In the genomic region with DNA sequence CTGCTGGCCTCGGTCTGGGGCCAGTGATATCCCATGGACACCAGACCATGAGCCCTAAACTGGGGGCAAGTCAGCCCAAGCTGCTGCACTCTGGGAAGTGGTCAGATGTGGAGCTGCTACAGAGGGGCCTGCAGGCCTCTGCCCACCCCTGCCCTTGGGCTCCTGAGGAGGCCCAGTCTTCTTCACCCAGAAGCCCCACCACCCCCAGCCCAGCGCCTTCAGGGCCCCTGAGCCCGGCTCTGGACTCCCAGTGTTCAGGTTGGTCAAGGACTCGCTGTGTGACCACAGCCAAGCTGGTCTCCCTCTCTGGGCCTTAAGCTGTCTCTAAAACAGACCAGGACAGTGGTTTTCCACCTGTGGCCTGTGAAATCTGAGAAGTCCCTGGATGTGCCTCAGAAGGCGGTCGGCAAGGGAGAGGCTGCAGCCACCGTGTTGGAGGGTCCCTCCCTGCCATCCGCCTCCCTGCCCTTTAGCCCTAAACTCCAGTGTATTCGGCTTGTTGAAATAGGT, we compare ENCODE assay signal across 28 cellular contexts.
DNase-seq lines count a peak whose midpoint lies in the region; ATAC-seq, FAIRE-seq and TF ChIP-seq lines count a peak whose summit lies in the region.
"Had no signal": no experiment of that assay in that cellular context is flagged by ENCODE, and none has a peak within 500 bp of the region (broad histone marks: within the 10 kb centered on the region; RNA-seq: fewer than 3 reads in every experiment).

No MANE protein-coding gene starts in this region.

- CTCF ChIA-PET in HepG2 (lab: Yijun Ruan, JAX; ENCODE audit: low intra/inter-chr PET ratio, low total read pairs): no interaction called here
- CTCF ChIA-PET in K562 (lab: Yijun Ruan, JAX; ENCODE audit: low intra/inter-chr PET ratio): no interaction called here
- CTCF ChIA-PET in T-cell (lab: Charles Lee): no interaction called here

- no peak overlapping the region for H3K27ac ChIP-seq in HepG2 (ENCODE audit: extremely low read length, insufficient read depth, low read length)
- no peak overlapping the region for H3K27ac ChIP-seq in right lobe of liver
- H3K27ac ChIP-seq in K562 (ENCODE audit: extremely low read depth, low read depth, low read length): no peak overlapping the region
- H3K27ac ChIP-seq in neuronal stem cell (replicated peaks; ENCODE audit: low read length): no peak overlapping the region
- H3K27ac ChIP-seq: A549; BLaER1 treated with 17β-estradiol and CSF1 and Interleukin-3, amounts not matched to agents 10 nM and 100 nM; GM23248 had no signal

- WGBS in HepG2 (ENCODE audit: low lambda C conversion rate): 81% methylated on average over 5 of the region's 9 CpGs
- WGBS in right lobe of liver (ENCODE audit: insufficient coverage, low coverage, low lambda C conversion rate, missing lambda C conversion rate): no CpG with 5 or more reads among the region's 9 CpGs
- WGBS in K562 (ENCODE audit: insufficient coverage, low coverage, missing lambda C conversion rate): 27% methylated on average over 9 of the region's 9 CpGs
- no CpG with 5 or more reads among the region's 9 CpGs for WGBS in neuronal stem cell (ENCODE audit: extremely low coverage in 2 of 2, insufficient read length in 2 of 2, insufficient replicate concordance in 1 of 2), 2 donors

- H3K9ac ChIP-seq in HepG2 (ENCODE audit: insufficient read depth, low read depth, low read length) (no peak overlapping the region), K562 (ENCODE audit: insufficient read depth in 1 of 2, low read depth in 2 of 2, low read length in 2 of 2) (0 out of 4 replicates have a peak overlapping the region, but pooled peaks of 1 of the 2 experiments have one; percentile 38), neuronal stem cell (ENCODE audit: low read depth, low read length, poor library complexity) (no peak overlapping the region)
- H3K9ac ChIP-seq: BLaER1 treated with 17β-estradiol and CSF1 and Interleukin-3, amounts not matched to agents 10 nM and 100 nM; GM23248 had no signal

- no peaks in the 10 kb centered on the region for H3K9me3 Mint-ChIP-seq in T-cell
- H3K9me3 Mint-ChIP-seq in activated T-cell treated with anti-CD3 and anti-CD28 coated beads, Interleukin-2, amount 50 U/mL, for 72 hours: no peaks in the 10 kb centered on the region
- H3K9me3 Mint-ChIP-seq: CD14-positive monocyte; CD4-positive, alpha-beta T cell; CD8-positive, alpha-beta memory T cell; HFFc6 had no signal

- in situ Hi-C loops in HepG2 (cut with HindIII; ENCODE audit: extremely low pct_ligation_motif_present, low pct_unique_long_range_greater_than_20kb): no loop called here
- in situ Hi-C loops in K562 (cut with MboI): no loop called here

- H4K20me1 ChIP-seq in HepG2 (ENCODE audit: insufficient read depth, low read length) (no peaks in the 10 kb centered on the region), K562 (replicated peaks; ENCODE audit: control insufficient read depth, insufficient read depth, low read length) (peaks cover 8% of the 10 kb centered on the region; the same call in 1 of the 2 replicates)

- H3K36me3 ChIP-seq in HepG2 (replicated peaks in 1 of 2; ENCODE audit: control insufficient read depth in 1 of 2, insufficient read depth in 2 of 2, low read length in 2 of 2) (no peaks in the 10 kb centered on the region), right lobe of liver (no peaks in the 10 kb centered on the region), K562 (ENCODE audit: control insufficient read depth, insufficient read depth, low read length) (no peaks in the 10 kb centered on the region), neuronal stem cell (replicated peaks in 1 of 2; ENCODE audit: control insufficient read depth in 2 of 2, insufficient read depth in 2 of 2, low read length in 2 of 2) (peaks cover 0 to 29% of the 10 kb centered on the region in 2 donors)
- H3K36me3 ChIP-seq: BE2C had no signal

- no peaks in the 10 kb centered on the region for H3K79me1 ChIP-seq in neuronal stem cell (ENCODE audit: low read depth, low read length)

- no peak for TF ChIP-seq RAD21 in HepG2 (CRISPR knock-in tag; IDR thresholded peaks at IDR 0.05)
- TF ChIP-seq RAD21 in K562 (CRISPR knock-in tag; conservative IDR thresholded peaks at IDR 0.05 in 1 of 2, IDR thresholded peaks at IDR 0.05 in 1 of 2): no peak

- TF ChIP-seq POLR2A in HepG2 (IDR thresholded peaks at IDR 0.05; ENCODE audit: insufficient read depth in 1 of 2, low read depth in 2 of 2, low read length in 2 of 2) (no peak), right lobe of liver (IDR thresholded peaks at IDR 0.05) (no peak), K562 (conservative IDR thresholded peaks at IDR 0.05) (no peak)

- H3K79me2 ChIP-seq in HepG2 (ENCODE audit: insufficient read depth, low read length): no peaks in the 10 kb centered on the region
- H3K79me2 ChIP-seq in K562 (ENCODE audit: control insufficient read depth, insufficient read depth, low read length): no peaks in the 10 kb centered on the region

- H4K8ac ChIP-seq in neuronal stem cell (ENCODE audit: low read depth, low read length): no peak overlapping the region

- H3K27me3 Mint-ChIP-seq in T-cell: peaks cover 0 to 5% of the 10 kb centered on the region in 2 donors
- no peaks in the 10 kb centered on the region for H3K27me3 Mint-ChIP-seq in activated T-cell treated with anti-CD3 and anti-CD28 coated beads, Interleukin-2, amount 50 U/mL, for 72 hours (ENCODE audit: low read depth)
- H3K27me3 Mint-ChIP-seq: CD4-positive, alpha-beta T cell had no signal

- H3K4ac ChIP-seq in neuronal stem cell (ENCODE audit: low read length): no peak overlapping the region

- no peak overlapping the region for H3K23ac ChIP-seq in neuronal stem cell (ENCODE audit: low read depth, low read length, poor library complexity)

- H4K91ac ChIP-seq in neuronal stem cell (ENCODE audit: low read depth, low read length, poor library complexity): no peak overlapping the region

- H3K4me1 Mint-ChIP-seq in T-cell: no peaks in the 10 kb centered on the region
- no peaks in the 10 kb centered on the region for H3K4me1 Mint-ChIP-seq in activated T-cell treated with anti-CD3 and anti-CD28 coated beads, Interleukin-2, amount 50 U/mL, for 72 hours (ENCODE audit: low read depth)
- H3K4me1 Mint-ChIP-seq: CD14-positive monocyte; CD8-positive, alpha-beta memory T cell had no signal

- no peaks in the 10 kb centered on the region for H3K9me3 ChIP-seq in HepG2 (ENCODE audit: low read length)
- no peaks in the 10 kb centered on the region for H3K9me3 ChIP-seq in right lobe of liver
- H3K9me3 ChIP-seq in K562 (replicated peaks; ENCODE audit: control insufficient read depth, insufficient read depth, low read depth, low read length): no peaks in the 10 kb centered on the region
- peaks cover 0 to 2% of the 10 kb centered on the region in 2 donors for H3K9me3 ChIP-seq in neuronal stem cell (replicated peaks in 1 of 2; ENCODE audit: control insufficient read depth in 2 of 2, insufficient read depth in 1 of 2, low read depth in 1 of 2, low read length in 2 of 2)
- H3K9me3 ChIP-seq: A549; BE2C; BLaER1 treated with 17β-estradiol and CSF1 and Interleukin-3, amounts not matched to agents 10 nM and 100 nM had no signal

- H3K36me3 Mint-ChIP-seq in T-cell: no peaks in the 10 kb centered on the region
- no peaks in the 10 kb centered on the region for H3K36me3 Mint-ChIP-seq in activated T-cell treated with anti-CD3 and anti-CD28 coated beads, Interleukin-2, amount 50 U/mL, for 72 hours (ENCODE audit: insufficient read depth in 2 of 2)
- H3K36me3 Mint-ChIP-seq: CD14-positive monocyte; CD8-positive, alpha-beta memory T cell had no signal

- no peak overlapping the region for H2BK120ac ChIP-seq in neuronal stem cell (ENCODE audit: low read depth, low read length)

- no peak for TF ChIP-seq CTCF in HepG2 (CRISPR knock-in tag; IDR thresholded peaks at IDR 0.05)
- TF ChIP-seq CTCF in right lobe of liver (IDR thresholded peaks at IDR 0.05): no peak
- TF ChIP-seq CTCF in K562 (IDR thresholded peaks at IDR 0.05 in 2 of 3, conservative IDR thresholded peaks at IDR 0.05 in 1 of 3; ENCODE audit: insufficient read depth in 2 of 3, low read depth in 1 of 3, low read length in 3 of 3): no peak

- no peaks in the 10 kb centered on the region for H3K9me1 ChIP-seq in K562 (ENCODE audit: control insufficient read depth, insufficient read depth, low read length)

- H3K27me3 ChIP-seq in HepG2 (ENCODE audit: control insufficient read depth in 1 of 2, insufficient read depth in 2 of 2, low read length in 2 of 2) (peaks cover 0 to 5% of the 10 kb centered on the region in 2 experiments; a peak in 1 of 5 replicates), right lobe of liver (no peaks in the 10 kb centered on the region), K562 (ENCODE audit: control insufficient read depth in 2 of 2, insufficient read depth in 2 of 2, low read length in 2 of 2) (peaks cover 9 to 41% of the 10 kb centered on the region in 2 experiments; a peak in 4 of 5 replicates), neuronal stem cell (ENCODE audit: control insufficient read depth in 3 of 3, insufficient read depth in 3 of 3, low read depth in 1 of 3, low read length in 3 of 3) (no peaks in the 10 kb centered on the region)
- H3K27me3 ChIP-seq: BE2C; BLaER1 treated with 17β-estradiol and CSF1 and Interleukin-3, amounts not matched to agents 10 nM and 100 nM had no signal

- H3K18ac ChIP-seq in neuronal stem cell (ENCODE audit: low read length): no peak overlapping the region

- H2BK15ac ChIP-seq in neuronal stem cell (ENCODE audit: low read length): no peak overlapping the region

- no peaks in the 10 kb centered on the region for H3K4me1 ChIP-seq in HepG2 (ENCODE audit: insufficient read depth, low read length)
- H3K4me1 ChIP-seq in right lobe of liver: no peaks in the 10 kb centered on the region
- H3K4me1 ChIP-seq in K562 (replicated peaks in 1 of 2; ENCODE audit: control insufficient read depth in 2 of 2, insufficient read depth in 2 of 2, low read length in 2 of 2): no peaks in the 10 kb centered on the region
- no peaks in the 10 kb centered on the region for H3K4me1 ChIP-seq in neuronal stem cell (ENCODE audit: control insufficient read depth in 2 of 2, insufficient read depth in 1 of 2, low read depth in 1 of 2, low read length in 2 of 2)
- H3K4me1 ChIP-seq: A549, BE2C had no signal

- H3K27ac Mint-ChIP-seq in T-cell: no peak overlapping the region
- no peak overlapping the region for H3K27ac Mint-ChIP-seq in activated T-cell treated with anti-CD3 and anti-CD28 coated beads, Interleukin-2, amount 50 U/mL, for 72 hours
- H3K27ac Mint-ChIP-seq: CD14-positive monocyte; CD4-positive, alpha-beta T cell; CD8-positive, alpha-beta memory T cell; HFFc6 had no signal

- H3K4me3 Mint-ChIP-seq in T-cell: no peak overlapping the region
- H3K4me3 Mint-ChIP-seq in activated T-cell treated with anti-CD3 and anti-CD28 coated beads, Interleukin-2, amount 50 U/mL, for 72 hours: no peak overlapping the region
- H3K4me3 Mint-ChIP-seq: CD14-positive monocyte; CD4-positive, alpha-beta T cell; CD8-positive, alpha-beta memory T cell; HFFc6 had no signal

- no peak overlapping the region for H3K4me3 ChIP-seq in HepG2 (replicated peaks in 1 of 3; ENCODE audit: insufficient read depth in 1 of 3, low read depth in 2 of 3, low read length in 3 of 3)
- no peak overlapping the region for H3K4me3 ChIP-seq in right lobe of liver
- H3K4me3 ChIP-seq in K562: no peak overlapping the region
- H3K4me3 ChIP-seq in neuronal stem cell (ENCODE audit: low read length in 2 of 2): no peak overlapping the region
- H3K4me3 ChIP-seq: A549; BLaER1 treated with 17β-estradiol and CSF1 and Interleukin-3, amounts not matched to agents 10 nM and 100 nM; GM12878; GM23248 had no signal

- TF ChIP-seq EP300 in HepG2 (IDR thresholded peaks at IDR 0.05; ENCODE audit: low read depth in 2 of 2, low read length in 2 of 2): no peak
- no peak for TF ChIP-seq EP300 in HepG2 (CRISPR knock-in tag; IDR thresholded peaks at IDR 0.05; ENCODE audit: borderline replicate concordance)
- no peak for TF ChIP-seq EP300 in K562 (IDR thresholded peaks at IDR 0.05; ENCODE audit: low read length)

- no peak overlapping the region for H2BK5ac ChIP-seq in neuronal stem cell (ENCODE audit: low read length)

- H3K4me2 ChIP-seq in HepG2 (ENCODE audit: low read depth, low read length) (no peak overlapping the region), K562 (ENCODE audit: insufficient read depth, low read length) (no peak overlapping the region), neuronal stem cell (ENCODE audit: insufficient read depth, low read length, poor library complexity, severe bottlenecking) (no peak overlapping the region)
- H3K4me2 ChIP-seq: A549; BLaER1 treated with 17β-estradiol and CSF1 and Interleukin-3, amounts not matched to agents 10 nM and 100 nM had no signal

- FAIRE-seq in HepG2 (lab: Jason Lieb, UNC) (no peak), K562 (lab: Jason Lieb, UNC) (no peak)
- FAIRE-seq: A549, D721Med, GM12878, GM19239, H1 had no signal

- H2AFZ ChIP-seq in HepG2 (ENCODE audit: low read length): no peak overlapping the region
- H2AFZ ChIP-seq in K562 (ENCODE audit: low read depth, low read length): no peak overlapping the region
- no peak overlapping the region for H2AFZ ChIP-seq in neuronal stem cell (ENCODE audit: low read length)
- H2AFZ ChIP-seq: GM23248 had no signal

- ATAC-seq in HepG2 (peak; percentile 12; the same call in 1 of the 3 replicates), right lobe of liver (no peak), K562 (no peak), T-cell (replicated peaks in 1 of 4) (no peak)
- no peak for ATAC-seq in activated T-cell treated with anti-CD3 and anti-CD28 coated beads, Interleukin-2, amount 50 U/mL, for 72 hours (replicated peaks in 1 of 2)
- ATAC-seq: A549, GM12878, HCT116 had no signal

- H3K14ac ChIP-seq in neuronal stem cell (ENCODE audit: low read length): no peak overlapping the region

- intact Hi-C loops in HepG2 (cut with micrococcal nuclease; ENCODE audit: unreplicated experiment) (no loop called here), right lobe of liver (cut with DNase I) (no loop called here), K562 (cut with micrococcal nuclease) (no loop called here)

- peak overlapping the region; percentile 35 for H2AK5ac ChIP-seq in neuronal stem cell (ENCODE audit: low read depth, low read length)

- DNase-seq in HepG2 (ENCODE audit: low spot score) (no peak), right lobe of liver (no peak), K562 (ENCODE audit: extremely low read depth in 1 of 4, low spot score in 3 of 4) (no peak), neuronal stem cell (ENCODE audit: low spot score) (no peak), T-cell (no peak), NCI-H226 (no peak)
- no peak for DNase-seq in activated T-cell treated with anti-CD3 and anti-CD28 coated beads, Interleukin-2, amount 50 U/mL, for 72 hours
- DNase-seq: 8988T; ACHN; AML-193; BE2C; CD4-positive, alpha-beta T cell; CD8-positive, alpha-beta memory T cell; DMS 273 treated with DMSO at 0.1 percent for 48 hours; DMS79; EL; GDM1; GM23248; H7; HFFc6 had no signal

- no peak overlapping the region for H2BK12ac ChIP-seq in neuronal stem cell (ENCODE audit: low read length)

- BruUV-seq in HepG2 (replicated peaks; lab: Mats Ljungman, UMichigan) (no TSS peak), K562 (replicated peaks; lab: Mats Ljungman, UMichigan) (no TSS peak)

- POLR2A ChIA-PET in HepG2 (lab: Yijun Ruan, JAX): no interaction called here
- POLR2A ChIA-PET in K562 (lab: Yijun Ruan, JAX): no interaction called here
- POLR2A ChIA-PET in T-cell (lab: Charles Lee): no interaction called here

Comparison
In these comparisons a context has a peak if more than half of its experiments do, and no peak if none do; other contexts are left out.
1. Of the 241 proteins assayed by ChIP-seq in both HepG2 and K562: peak only in HepG2: none; only in K562: ZFP36; in both: none; in neither: 240.